Comparison of ENCODE assay signal across 13 cellular contexts in the genomic region with DNA sequence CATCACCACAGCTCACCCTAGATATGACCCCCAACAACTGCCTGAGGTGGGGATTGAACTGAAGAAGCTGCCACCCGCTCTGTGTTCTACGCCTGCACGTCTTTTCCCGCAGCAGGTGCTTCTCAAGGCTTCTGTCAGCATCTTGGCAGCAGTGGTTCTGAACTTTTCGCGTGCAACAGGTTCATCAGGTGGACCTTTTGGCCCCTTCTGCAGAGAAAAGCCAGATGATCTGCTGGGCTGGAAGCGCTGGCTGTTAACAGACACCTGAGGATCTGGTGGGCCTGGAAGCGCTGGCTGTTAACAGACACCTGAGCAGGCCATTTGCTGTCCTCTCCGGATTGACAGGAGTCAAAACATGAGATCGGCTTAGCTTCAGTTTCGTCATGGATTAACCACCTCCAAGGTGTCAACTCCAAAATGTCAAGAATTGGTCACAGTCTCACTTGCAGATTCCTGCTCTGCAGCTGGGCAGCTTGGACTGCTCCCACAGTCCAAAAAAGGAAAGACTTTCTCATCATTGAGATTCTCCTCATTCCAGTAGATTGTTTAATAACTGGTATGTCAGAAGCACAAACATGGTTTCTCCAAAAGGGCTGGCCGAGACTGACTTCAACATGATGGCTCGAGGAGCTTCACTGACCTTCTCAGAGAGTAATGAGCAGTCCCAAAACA.
"Had no signal": no experiment of that assay in that cellular context is flagged by ENCODE, and none has a peak within 500 bp of the region (broad histone marks: within the 10 kb centered on the region; RNA-seq: fewer than 3 reads in every experiment).

No MANE protein-coding gene starts in this region.

- H3K27ac ChIP-seq: ovary, thyroid gland, vagina had no signal

- H3K27me3 ChIP-seq: ovary, thyroid gland, vagina had no signal

- H3K9me3 ChIP-seq: ovary, thyroid gland had no signal

- FAIRE-seq: bronchial epithelial cell had no signal

- H3K4me3 ChIP-seq: lung, ovary, thyroid gland, vagina had no signal

- DNase-seq: activated CD4-positive, alpha-beta T cell treated with anti-CD3 and anti-CD28 coated beads, Interleukin-2, amount 10 ng/mL, durations not matched to agents 7 days and 5 days; activated CD4-positive, CD25-positive, alpha-beta regulatory T cell; activated T-cell treated with anti-CD3 and anti-CD28 coated beads for 4 hours; cortex of kidney; effector memory CD4-positive, alpha-beta T cell; hypothalamus; nephron progenitor cell; ovary; stimulated activated CD4-positive, alpha-beta T cell treated with anti-CD3 and anti-CD28 coated beads, Interleukin-15, amount 100 ng/mL, for 24 hours; thyroid gland had no signal

- H3K36me3 ChIP-seq: ovary had no signal
